Comparison of ENCODE assay signal across 31 cellular contexts in genomic region chr9:114312513-114312875, GRCh38. TPM values are rescaled to one million over a fixed set of nuclear protein-coding genes. Genes with fewer than 3 reads are reported as not detected.
DNase-seq lines count a peak whose midpoint lies in the region; ATAC-seq and TF ChIP-seq lines count a peak whose summit lies in the region.
"Had no signal": no experiment of that assay in that cellular context is flagged by ENCODE, and none has a peak within 500 bp of the region (broad histone marks: within the 10 kb centered on the region; RNA-seq: fewer than 3 reads in every experiment).

No MANE protein-coding gene starts in this region.

- H2BK12ac ChIP-seq in neuronal stem cell (ENCODE audit: low read length) = no peak overlapping the region

- no peaks in the 10 kb centered on the region for H3K27me3 Mint-ChIP-seq in activated T-cell treated with anti-CD3 and anti-CD28 coated beads, Interleukin-2, amount 50 U/mL, for 4 hours (ENCODE audit: low read depth)
- H3K27me3 Mint-ChIP-seq in chondrocyte (ENCODE audit: low read depth) = no peaks in the 10 kb centered on the region
- H3K27me3 Mint-ChIP-seq in activated CD4-positive, alpha-beta T cell treated with anti-CD3 and anti-CD28 coated beads, Interleukin-2, amount 10 ng/mL, durations not matched to agents 7 days and 5 days = no peaks in the 10 kb centered on the region
- H3K27me3 Mint-ChIP-seq: activated naive CD8-positive, alpha-beta T cell treated with anti-CD3 and anti-CD28 coated beads for 36 hours; IgD-negative memory B cell had no signal

- no peak overlapping the region for H3K4ac ChIP-seq in neuronal stem cell (ENCODE audit: low read length)

- H3K27me3 ChIP-seq in neuronal stem cell (ENCODE audit: control insufficient read depth in 3 of 3, insufficient read depth in 3 of 3, low read depth in 1 of 3, low read length in 3 of 3) (no peaks in the 10 kb centered on the region), vagina (no peaks in the 10 kb centered on the region)
- H3K27me3 ChIP-seq: SJCRH30, suprapubic skin had no signal

- no peaks in the 10 kb centered on the region for H3K36me3 Mint-ChIP-seq in activated T-cell treated with anti-CD3 and anti-CD28 coated beads, Interleukin-2, amount 50 U/mL, for 4 hours (ENCODE audit: insufficient read depth)
- H3K36me3 Mint-ChIP-seq in chondrocyte (ENCODE audit: low read depth) = peaks cover 13% of the 10 kb centered on the region
- H3K36me3 Mint-ChIP-seq in activated CD4-positive, alpha-beta T cell treated with anti-CD3 and anti-CD28 coated beads, Interleukin-2, amount 10 ng/mL, durations not matched to agents 7 days and 5 days (ENCODE audit: low read depth) = no peaks in the 10 kb centered on the region
- H3K36me3 Mint-ChIP-seq: activated naive CD8-positive, alpha-beta T cell treated with anti-CD3 and anti-CD28 coated beads for 36 hours; CD4-positive, alpha-beta memory T cell; IgD-negative memory B cell had no signal

- no peak for ATAC-seq in activated T-cell treated with anti-CD3 and anti-CD28 coated beads, Interleukin-2, amount 50 U/mL, for 4 hours
- ATAC-seq in HG02571 (IDR thresholded peaks at IDR 0.05; ENCODE audit: unreplicated experiment) = no peak
- ATAC-seq: A549, esophagus mucosa, psoas muscle had no signal

- H3K23ac ChIP-seq in neuronal stem cell (ENCODE audit: low read depth, low read length, poor library complexity) = peak overlapping the region; percentile 34

- no peaks in the 10 kb centered on the region for H3K4me1 Mint-ChIP-seq in activated T-cell treated with anti-CD3 and anti-CD28 coated beads, Interleukin-2, amount 50 U/mL, for 4 hours (ENCODE audit: low read depth)
- H3K4me1 Mint-ChIP-seq in chondrocyte (ENCODE audit: low read depth) = no peaks in the 10 kb centered on the region
- no peaks in the 10 kb centered on the region for H3K4me1 Mint-ChIP-seq in activated CD4-positive, alpha-beta T cell treated with anti-CD3 and anti-CD28 coated beads, Interleukin-2, amount 10 ng/mL, durations not matched to agents 7 days and 5 days
- H3K4me1 Mint-ChIP-seq: activated naive CD8-positive, alpha-beta T cell treated with anti-CD3 and anti-CD28 coated beads for 36 hours; CD4-positive, alpha-beta memory T cell; IgD-negative memory B cell; mesothelial cell of epicardium had no signal

- intact Hi-C loops in vagina (cut with DNase I) = no loop called here

- H3K9me3 ChIP-seq in neuronal stem cell (replicated peaks in 1 of 2; ENCODE audit: control insufficient read depth in 2 of 2, insufficient read depth in 1 of 2, low read depth in 1 of 2, low read length in 2 of 2) (peaks cover 0 to 2% of the 10 kb centered on the region in 2 donors), vagina (no peaks in the 10 kb centered on the region)
- H3K9me3 ChIP-seq: A549, psoas muscle, SJCRH30, suprapubic skin had no signal

- no peak overlapping the region for H2BK15ac ChIP-seq in neuronal stem cell (ENCODE audit: low read length)

- no peak for TF ChIP-seq POLR2A in vagina (IDR thresholded peaks at IDR 0.05)

- no peak overlapping the region for H3K27ac Mint-ChIP-seq in chondrocyte (ENCODE audit: unreplicated experiment)
- no peak overlapping the region for H3K27ac Mint-ChIP-seq in activated CD4-positive, alpha-beta T cell treated with anti-CD3 and anti-CD28 coated beads, Interleukin-2, amount 10 ng/mL, durations not matched to agents 7 days and 5 days
- H3K27ac Mint-ChIP-seq: activated naive CD8-positive, alpha-beta T cell treated with anti-CD3 and anti-CD28 coated beads for 36 hours; IgD-negative memory B cell; mesothelial cell of epicardium had no signal

- H2BK120ac ChIP-seq in neuronal stem cell (ENCODE audit: low read depth, low read length) = no peak overlapping the region

- no peak overlapping the region for H3K4me2 ChIP-seq in neuronal stem cell (ENCODE audit: insufficient read depth, low read length, poor library complexity, severe bottlenecking)
- H3K4me2 ChIP-seq: A549 had no signal

- CTCF ChIA-PET in activated CD4-positive, alpha-beta T cell treated with anti-CD3 and anti-CD28 coated beads, Interleukin-2, amount 10 ng/mL, durations not matched to agents 7 days and 5 days (lab: Charles Lee) = no interaction called here

- H3K18ac ChIP-seq in neuronal stem cell (ENCODE audit: low read length) = no peak overlapping the region

- no peak overlapping the region for H2BK5ac ChIP-seq in neuronal stem cell (ENCODE audit: low read length)

- H3K36me3 ChIP-seq in neuronal stem cell (replicated peaks in 1 of 2; ENCODE audit: control insufficient read depth in 2 of 2, insufficient read depth in 2 of 2, low read length in 2 of 2) (peaks cover 0 to 3% of the 10 kb centered on the region in 2 donors), vagina (peaks cover 0 to 2% of the 10 kb centered on the region in 2 donors)

- H3K4me3 Mint-ChIP-seq in activated T-cell treated with anti-CD3 and anti-CD28 coated beads, Interleukin-2, amount 50 U/mL, for 4 hours = no peak overlapping the region
- H3K4me3 Mint-ChIP-seq in chondrocyte (ENCODE audit: unreplicated experiment) = no peak overlapping the region
- H3K4me3 Mint-ChIP-seq in activated CD4-positive, alpha-beta T cell treated with anti-CD3 and anti-CD28 coated beads, Interleukin-2, amount 10 ng/mL, durations not matched to agents 7 days and 5 days = no peak overlapping the region
- H3K4me3 Mint-ChIP-seq: activated naive CD8-positive, alpha-beta T cell treated with anti-CD3 and anti-CD28 coated beads for 36 hours; CD4-positive, alpha-beta memory T cell; IgD-negative memory B cell; mesothelial cell of epicardium had no signal

- TF ChIP-seq CTCF in chondrocyte (IDR thresholded peaks at IDR 0.05) = no peak
- no peak for TF ChIP-seq CTCF in vagina (IDR thresholded peaks at IDR 0.05)

- peak overlapping the region; percentile 30 for H2AK5ac ChIP-seq in neuronal stem cell (ENCODE audit: low read depth, low read length)

- no peaks in the 10 kb centered on the region for H3K9me3 Mint-ChIP-seq in activated T-cell treated with anti-CD3 and anti-CD28 coated beads, Interleukin-2, amount 50 U/mL, for 4 hours
- H3K9me3 Mint-ChIP-seq in chondrocyte (ENCODE audit: low read depth) = no peaks in the 10 kb centered on the region
- no peaks in the 10 kb centered on the region for H3K9me3 Mint-ChIP-seq in activated CD4-positive, alpha-beta T cell treated with anti-CD3 and anti-CD28 coated beads, Interleukin-2, amount 10 ng/mL, durations not matched to agents 7 days and 5 days
- H3K9me3 Mint-ChIP-seq: activated naive CD8-positive, alpha-beta T cell treated with anti-CD3 and anti-CD28 coated beads for 36 hours; CD4-positive, alpha-beta memory T cell; mesothelial cell of epicardium had no signal

- DNase-seq in activated T-cell treated with anti-CD3 and anti-CD28 coated beads, Interleukin-2, amount 50 U/mL, for 48 hours = peak; percentile 5 to 11
- no peak for DNase-seq in activated T-cell treated with anti-CD3 and anti-CD28 coated beads, Interleukin-2, amount 50 U/mL, for 4 hours
- DNase-seq in chondrocyte (ENCODE audit: low spot score) = peak; percentile 12
- no peak for DNase-seq in neuronal stem cell (ENCODE audit: low spot score)
- DNase-seq in vagina (ENCODE audit: extremely low spot score in 2 of 2) = peak; percentile 49 to 72
- no peak for DNase-seq in NCI-H1092 (lab: John Stamatoyannopoulos, UW)
- DNase-seq in activated CD4-positive, alpha-beta T cell treated with anti-CD3 and anti-CD28 coated beads, Interleukin-2, amount 10 ng/mL, durations not matched to agents 7 days and 5 days = no peak
- DNase-seq: activated CD4-positive, alpha-beta T cell treated with anti-CD3 and anti-CD28 coated beads, Interleukin-2, amount 50 U/mL, for 1 hour; activated gamma-delta T cell; activated naive CD8-positive, alpha-beta T cell treated with anti-CD3 and anti-CD28 coated beads for 36 hours; AML-193; CD4-positive, alpha-beta memory T cell; DND-41; glutamatergic neuron; NCI-H1694 treated with DMSO at 0.1 percent for 48 hours; NCI-H446 treated with DMSO at 0.1 percent for 48 hours; psoas muscle; SJCRH30; stimulated activated CD4-positive, alpha-beta T cell treated with anti-CD3 and anti-CD28 coated beads, Interleukin-4, amount 100 ng/mL, for 24 hours; T-helper 9 cell had no signal

- POLR2A ChIA-PET in activated CD4-positive, alpha-beta T cell treated with anti-CD3 and anti-CD28 coated beads, Interleukin-2, amount 10 ng/mL, durations not matched to agents 7 days and 5 days (lab: Charles Lee) = no interaction called here

- no peak overlapping the region for H4K91ac ChIP-seq in neuronal stem cell (ENCODE audit: low read depth, low read length, poor library complexity)

- H3K27ac ChIP-seq in neuronal stem cell (replicated peaks; ENCODE audit: low read length) = no peak overlapping the region
- no peak overlapping the region for H3K27ac ChIP-seq in vagina
- H3K27ac ChIP-seq: A549, psoas muscle, SJCRH30, suprapubic skin had no signal

- no CpG with 5 or more reads among the region's 8 CpGs for WGBS in neuronal stem cell (ENCODE audit: extremely low coverage in 2 of 2, insufficient read length in 2 of 2, insufficient replicate concordance in 1 of 2), 2 donors

- H3K14ac ChIP-seq in neuronal stem cell (ENCODE audit: low read length) = no peak overlapping the region

- no peak overlapping the region for H2AFZ ChIP-seq in neuronal stem cell (ENCODE audit: low read length)

- H3K4me3 ChIP-seq in neuronal stem cell (ENCODE audit: low read length in 2 of 2) (no peak overlapping the region), vagina (no peak overlapping the region)
- H3K4me3 ChIP-seq: A549, psoas muscle, SJCRH30, suprapubic skin had no signal

- H4K8ac ChIP-seq in neuronal stem cell (ENCODE audit: low read depth, low read length) = no peak overlapping the region

- peaks cover 0 to 3% of the 10 kb centered on the region in 2 donors for H3K4me1 ChIP-seq in neuronal stem cell (ENCODE audit: control insufficient read depth in 2 of 2, insufficient read depth in 1 of 2, low read depth in 1 of 2, low read length in 2 of 2)
- H3K4me1 ChIP-seq in vagina = no peaks in the 10 kb centered on the region
- H3K4me1 ChIP-seq: A549, psoas muscle, SJCRH30, suprapubic skin had no signal

- no peak overlapping the region for H3K9ac ChIP-seq in neuronal stem cell (ENCODE audit: low read depth, low read length, poor library complexity)

- H3K79me1 ChIP-seq in neuronal stem cell (ENCODE audit: low read depth, low read length) = no peaks in the 10 kb centered on the region

RNA-seq across cellular contexts. Expression of gene ORM1, which starts 10.4 kb away (rescaled TPM):
- 1 to 10 TPM; 2.4 to 4.5 (median 3.5) TPM for total RNA-seq in activated T-cell treated with anti-CD3 and anti-CD28 coated beads, Interleukin-2, amount 50 U/mL, for 4 hours
- not detected in 3 replicates for total RNA-seq in chondrocyte
- not detected for polyA plus RNA-seq in neuronal stem cell (2013, experiment 1 of 2)
- not detected for polyA plus RNA-seq in neuronal stem cell (2013, experiment 2 of 2)
- total RNA-seq in vagina = not detected
- not detected for total RNA-seq in activated CD4-positive, alpha-beta T cell treated with anti-CD3 and anti-CD28 coated beads, Interleukin-2, amount 10 ng/mL, durations not matched to agents 7 days and 5 days
- total RNA-seq: activated naive CD8-positive, alpha-beta T cell treated with anti-CD3 and anti-CD28 coated beads for 36 hours; CD4-positive, alpha-beta memory T cell; fibroblast of villous mesenchyme; mesothelial cell of epicardium; RPMI7951; SJCRH30 had no signal
- polyA plus RNA-seq: CD4-positive, alpha-beta memory T cell; IgD-negative memory B cell; keratinocyte had no signal

RNA-seq across cellular contexts. Expression of gene ORM2, which starts 17.2 kb away (rescaled TPM):
- 1 to 10 TPM in 1 of 3 donors, under 1 TPM in 1, not detected in 1; 0.84 to 1.0 TPM for total RNA-seq in activated T-cell treated with anti-CD3 and anti-CD28 coated beads, Interleukin-2, amount 50 U/mL, for 4 hours
- not detected in 3 replicates for total RNA-seq in chondrocyte
- polyA plus RNA-seq in neuronal stem cell (2013, experiment 1 of 2) = 0.14 TPM
- polyA plus RNA-seq in neuronal stem cell (2013, experiment 2 of 2) = 0.08 TPM
- not detected for total RNA-seq in vagina
- not detected for total RNA-seq in activated CD4-positive, alpha-beta T cell treated with anti-CD3 and anti-CD28 coated beads, Interleukin-2, amount 10 ng/mL, durations not matched to agents 7 days and 5 days
- total RNA-seq: activated naive CD8-positive, alpha-beta T cell treated with anti-CD3 and anti-CD28 coated beads for 36 hours; aorta; CD4-positive, alpha-beta memory T cell; fibroblast of villous mesenchyme; mesothelial cell of epicardium; psoas muscle; RPMI7951; SJCRH30; urinary bladder had no signal
- polyA plus RNA-seq: aorta; CD4-positive, alpha-beta memory T cell; IgD-negative memory B cell; keratinocyte had no signal

Comparison
In these comparisons a context has a peak if more than half of its experiments do, and no peak if none do; other contexts are left out.
1. DNase-seq: peak in activated T-cell treated with anti-CD3 and anti-CD28 coated beads, Interleukin-2, amount 50 U/mL, for 48 hours (2 of 2), chondrocyte (single experiment) and vagina (2 of 2); none in activated T-cell treated with anti-CD3 and anti-CD28 coated beads, Interleukin-2, amount 50 U/mL, for 4 hours (single experiment), neuronal stem cell (single experiment), NCI-H1092 (single experiment) and activated CD4-positive, alpha-beta T cell treated with anti-CD3 and anti-CD28 coated beads, Interleukin-2, amount 10 ng/mL, durations not matched to agents 7 days and 5 days (single experiment).